In genomic region chrX:1649623-1650022, GRCh38 we compare ENCODE assay signal across 15 cellular contexts. TPM values are rescaled to one million over a fixed set of nuclear protein-coding genes. Genes with fewer than 3 reads are reported as not detected.
A peak's percentile ranks its signal among the peaks of the same experiment; 100 is the strongest.
DNase-seq lines count a peak whose midpoint lies in the region; ATAC-seq and TF ChIP-seq lines count a peak whose summit lies in the region.
"Had no signal": no experiment of that assay in that cellular context is flagged by ENCODE, and none has a peak within 500 bp of the region (broad histone marks: within the 10 kb centered on the region; RNA-seq: fewer than 3 reads in every experiment).

No MANE protein-coding gene starts in this region.

- H3K4me2 ChIP-seq in mesendoderm (ENCODE audit: low read length) = no peak overlapping the region

- H2BK5ac ChIP-seq in mesendoderm (ENCODE audit: low read length) = no peak overlapping the region

- intact Hi-C loops in activated CD8-positive, alpha-beta T cell treated with anti-CD3 and anti-CD28 coated beads for 36 hours (cut with micrococcal nuclease) = loop anchor here (2.0 to 10.0 kb wide), 2 partner anchors 943 to 975 kb away; no protein-coding TSS in a partner anchor

- H3K36me3 ChIP-seq in HUES48 (ENCODE audit: control insufficient read depth, insufficient read depth, low read length) = no peaks in the 10 kb centered on the region
- no peaks in the 10 kb centered on the region for H3K36me3 ChIP-seq in mesendoderm (ENCODE audit: control insufficient read depth, insufficient read depth, low read length)
- H3K36me3 ChIP-seq in gastroesophageal sphincter = no peaks in the 10 kb centered on the region
- H3K36me3 ChIP-seq: ovary had no signal

- no peak overlapping the region for H4K5ac ChIP-seq in mesendoderm (ENCODE audit: low read length)

- H3K56ac ChIP-seq in mesendoderm (ENCODE audit: low read length) = no peak overlapping the region

- no peaks in the 10 kb centered on the region for H3K79me2 ChIP-seq in mesendoderm (ENCODE audit: control insufficient read depth, insufficient read depth, low read length)

- peaks cover 6% of the 10 kb centered on the region for H3K4me1 Mint-ChIP-seq in activated CD8-positive, alpha-beta T cell treated with anti-CD3 and anti-CD28 coated beads for 36 hours (ENCODE audit: low read depth)

- POLR2A ChIA-PET in AG04449 (lab: Yijun Ruan, JAX) = no interaction called here
- POLR2A ChIA-PET in activated CD8-positive, alpha-beta T cell treated with anti-CD3 and anti-CD28 coated beads for 36 hours (lab: Charles Lee) = no interaction called here

- no peak for TF ChIP-seq CTCF in AG04449 (IDR thresholded peaks at IDR 0.05; ENCODE audit: insufficient read depth, low read length, missing control alignments)
- no peak for TF ChIP-seq CTCF in activated CD8-positive, alpha-beta T cell treated with anti-CD3 and anti-CD28 coated beads for 36 hours (IDR thresholded peaks at IDR 0.05)
- TF ChIP-seq CTCF in gastroesophageal sphincter (IDR thresholded peaks at IDR 0.05) = no peak

- no peak overlapping the region for H3K23ac ChIP-seq in mesendoderm (ENCODE audit: low read length)

- CTCF ChIA-PET in AG04449 (lab: Yijun Ruan, JAX) = no interaction called here
- CTCF ChIA-PET in activated CD8-positive, alpha-beta T cell treated with anti-CD3 and anti-CD28 coated beads for 36 hours (lab: Charles Lee) = no interaction called here

- no peak for ATAC-seq in GM18870 (IDR thresholded peaks at IDR 0.05; ENCODE audit: unreplicated experiment)
- no peak for ATAC-seq in activated CD8-positive, alpha-beta T cell treated with anti-CD3 and anti-CD28 coated beads for 36 hours
- ATAC-seq in gastroesophageal sphincter = no peak

- H3K4me3 ChIP-seq in AG04449 (ENCODE audit: low read depth, low read length) (peak overlapping the region; percentile 13), HUES48 (ENCODE audit: low read depth, low read length) (peak overlapping the region; percentile 17; the same call in 1 of the 2 replicates), mesendoderm (ENCODE audit: low read length) (no peak overlapping the region), gastroesophageal sphincter (no peak overlapping the region)
- H3K4me3 ChIP-seq: ovary had no signal

- no peaks in the 10 kb centered on the region for H3K27me3 ChIP-seq in HUES48 (ENCODE audit: control insufficient read depth, insufficient read depth, low read length)
- no peaks in the 10 kb centered on the region for H3K27me3 ChIP-seq in mesendoderm (ENCODE audit: insufficient read depth, low read length, poor library complexity)
- H3K27me3 ChIP-seq in gastroesophageal sphincter = peaks cover 26% of the 10 kb centered on the region
- H3K27me3 ChIP-seq: ovary had no signal

- no peak for TF ChIP-seq POLR2A in gastroesophageal sphincter (IDR thresholded peaks at IDR 0.05)

- no peak overlapping the region for H3K4me3 Mint-ChIP-seq in activated CD8-positive, alpha-beta T cell treated with anti-CD3 and anti-CD28 coated beads for 36 hours
- H3K4me3 Mint-ChIP-seq: activated naive CD4-positive, alpha-beta T cell treated with anti-CD3 and anti-CD28 coated beads, Interleukin-2, amount 10 ng/mL, durations not matched to agents 7 days and 5 days had no signal

- H3K4me1 ChIP-seq in HUES48 (ENCODE audit: control insufficient read depth, insufficient read depth, low read length) (no peaks in the 10 kb centered on the region), mesendoderm (ENCODE audit: control insufficient read depth, low read depth, low read length) (no peaks in the 10 kb centered on the region), gastroesophageal sphincter (no peaks in the 10 kb centered on the region)

- no peak overlapping the region for H3K18ac ChIP-seq in mesendoderm (ENCODE audit: low read length)

- H2BK120ac ChIP-seq in mesendoderm (ENCODE audit: low read depth, low read length) = no peak overlapping the region

- no peak overlapping the region for H2AK5ac ChIP-seq in mesendoderm (ENCODE audit: low read length)

- H3K9me3 Mint-ChIP-seq in activated CD8-positive, alpha-beta T cell treated with anti-CD3 and anti-CD28 coated beads for 36 hours = peaks cover 8% of the 10 kb centered on the region

- no peak for DNase-seq in AG04449 (ENCODE audit: low read depth, low spot score)
- peak; percentile 72 for DNase-seq in ecto neural progenitor cell (ENCODE audit: low spot score)
- peak; percentile 87 for DNase-seq in mesendoderm
- no peak for DNase-seq in activated CD4-positive, alpha-beta T cell treated with anti-CD3 and anti-CD28 coated beads, Interleukin-2, amount 50 U/mL, for 48 hours
- DNase-seq in activated CD8-positive, alpha-beta T cell treated with anti-CD3 and anti-CD28 coated beads for 36 hours = no peak
- DNase-seq: activated naive CD4-positive, alpha-beta T cell treated with anti-CD3 and anti-CD28 coated beads, Interleukin-2, amount 10 ng/mL, durations not matched to agents 7 days and 5 days; central memory CD4-positive, alpha-beta T cell; hippocampal formation; MV-4-11; NCI-H446; ovary had no signal

- H4K8ac ChIP-seq in mesendoderm (ENCODE audit: low read depth, low read length) = no peak overlapping the region

- H3K9me3 ChIP-seq in HUES48 (ENCODE audit: control insufficient read depth, insufficient read depth, low read length) (peaks cover 9% of the 10 kb centered on the region; the same call in 1 of the 2 replicates), gastroesophageal sphincter (peaks cover 0 to 17% (median 0%) of the 10 kb centered on the region in 3 donors)

- H3K27ac ChIP-seq in HUES48 (ENCODE audit: low read depth, low read length) (peak overlapping the region; percentile 59), mesendoderm (ENCODE audit: low read depth, low read length) (peak overlapping the region; percentile 63), gastroesophageal sphincter (no peak overlapping the region)
- H3K27ac ChIP-seq: epithelial cell of prostate, ovary had no signal

- peaks cover 3% of the 10 kb centered on the region for H3K27me3 Mint-ChIP-seq in activated CD8-positive, alpha-beta T cell treated with anti-CD3 and anti-CD28 coated beads for 36 hours

- H3K27ac Mint-ChIP-seq in activated CD8-positive, alpha-beta T cell treated with anti-CD3 and anti-CD28 coated beads for 36 hours = no peak overlapping the region
- H3K27ac Mint-ChIP-seq: activated naive CD4-positive, alpha-beta T cell treated with anti-CD3 and anti-CD28 coated beads, Interleukin-2, amount 10 ng/mL, durations not matched to agents 7 days and 5 days had no signal

- no peak for TF ChIP-seq EP300 in gastroesophageal sphincter (IDR thresholded peaks at IDR 0.05)

- H3K36me3 Mint-ChIP-seq in activated CD8-positive, alpha-beta T cell treated with anti-CD3 and anti-CD28 coated beads for 36 hours (ENCODE audit: low read depth) = peaks cover 3% of the 10 kb centered on the region
- H3K36me3 Mint-ChIP-seq: activated naive CD4-positive, alpha-beta T cell treated with anti-CD3 and anti-CD28 coated beads, Interleukin-2, amount 10 ng/mL, durations not matched to agents 7 days and 5 days had no signal

- H3K9ac ChIP-seq in HUES48 (ENCODE audit: low read depth, low read length) (no peak overlapping the region), mesendoderm (ENCODE audit: low read length) (no peak overlapping the region)

- H3K79me1 ChIP-seq in mesendoderm (ENCODE audit: low read length) = no peaks in the 10 kb centered on the region

- no CpG with 5 or more reads among the region's 7 CpGs for WGBS in mesendoderm (ENCODE audit: extremely low coverage, insufficient coverage, low lambda C conversion rate)
- WGBS in gastroesophageal sphincter (ENCODE audit: low coverage in 1 of 2), 2 donors = 23 to 30% methylated on average over 6 to 7 of the region's 7 CpGs

- H3K4ac ChIP-seq in mesendoderm (ENCODE audit: low read depth, low read length) = no peak overlapping the region

- H2BK15ac ChIP-seq in mesendoderm (replicated peaks; ENCODE audit: low read depth) = no peak overlapping the region

RNA-seq across cellular contexts. Expression of gene ASMT, which starts 34.8 kb away (rescaled TPM):
- polyA plus RNA-seq in mesendoderm (2013, experiment 1 of 2) = 0.34 TPM
- polyA plus RNA-seq in mesendoderm (2013, experiment 2 of 2) = 0.36 TPM
- total RNA-seq in activated CD8-positive, alpha-beta T cell treated with anti-CD3 and anti-CD28 coated beads for 36 hours = under 1 TPM in 1 of 2 experiments, not detected in 1; 0.41 TPM
- 1 to 10 TPM in 1 of 4 donors, not detected in 3; 1.4 TPM for total RNA-seq in gastroesophageal sphincter

RNA-seq across cellular contexts. Expression of gene AKAP17A, which starts 58.2 kb away (rescaled TPM):
- polyA plus RNA-seq in mesendoderm (2013, experiment 1 of 2) = 23.8 TPM
- 23.8 TPM for polyA plus RNA-seq in mesendoderm (2013, experiment 2 of 2)
- total RNA-seq in activated CD8-positive, alpha-beta T cell treated with anti-CD3 and anti-CD28 coated beads for 36 hours = 10 to 100 TPM; 82.8 to 85.5 TPM
- total RNA-seq in gastroesophageal sphincter = 10 to 100 TPM; 18.1 to 40.8 (median 29.6) TPM

Comparison
In these comparisons a context has a peak if more than half of its experiments do, and no peak if none do; other contexts are left out.
1. DNase-seq: peak in ecto neural progenitor cell (single experiment) and mesendoderm (single experiment); none in AG04449 (single experiment), activated CD4-positive, alpha-beta T cell treated with anti-CD3 and anti-CD28 coated beads, Interleukin-2, amount 50 U/mL, for 48 hours (0 of 2) and activated CD8-positive, alpha-beta T cell treated with anti-CD3 and anti-CD28 coated beads for 36 hours (single experiment).
2. H3K4me3 ChIP-seq: peak in AG04449 (single experiment) and HUES48 (single experiment); none in mesendoderm (single experiment) and gastroesophageal sphincter (0 of 2).
3. H3K27ac ChIP-seq: peak in HUES48 (single experiment) and mesendoderm (single experiment); none in gastroesophageal sphincter (0 of 4).